23 cellular contexts compared by ENCODE assay signal in genomic region chr7:150562919-150563318, GRCh38. TPM values are rescaled to one million over a fixed set of nuclear protein-coding genes. Genes with fewer than 3 reads are reported as not detected.
DNase-seq lines count a peak whose midpoint lies in the region; ATAC-seq, FAIRE-seq and TF ChIP-seq lines count a peak whose summit lies in the region.
"Had no signal": no experiment of that assay in that cellular context is flagged by ENCODE, and none has a peak within 500 bp of the region (broad histone marks: within the 10 kb centered on the region; RNA-seq: fewer than 3 reads in every experiment).

No MANE protein-coding gene starts in this region.

- H3K27me3 Mint-ChIP-seq in activated CD4-positive, alpha-beta T cell treated with anti-CD3 and anti-CD28 coated beads for 36 hours: no peaks in the 10 kb centered on the region
- no peaks in the 10 kb centered on the region for H3K27me3 Mint-ChIP-seq in CD4-positive, alpha-beta T cell
- no peaks in the 10 kb centered on the region for H3K27me3 Mint-ChIP-seq in activated CD8-positive, alpha-beta T cell treated with anti-CD3 and anti-CD28 coated beads for 36 hours

- H3K79me2 ChIP-seq in endothelial cell of umbilical vein (ENCODE audit: control insufficient read depth, insufficient read depth, low read length): peaks cover 8% of the 10 kb centered on the region

- intact Hi-C loops in activated CD4-positive, alpha-beta T cell treated with anti-CD3 and anti-CD28 coated beads for 36 hours (cut with DNase I, micrococcal nuclease): loop anchor here in 1 of 2 experiments (10.0 kb wide), 1 partner anchor 782 kb away; the partner anchor contains the start of gene NUB1
- intact Hi-C loops in CD4-positive, alpha-beta T cell (cut with DNase I, micrococcal nuclease): no loop called here
- intact Hi-C loops in activated CD8-positive, alpha-beta T cell treated with anti-CD3 and anti-CD28 coated beads for 36 hours (cut with micrococcal nuclease): no loop called here
- intact Hi-C loops in endothelial cell of umbilical vein (cut with micrococcal nuclease): loop anchor here (1.0 to 10.0 kb wide), 9 partner anchors 23 to 422 kb away; partner anchors contain the start of genes GIMAP8 and ZNF775

- no peak overlapping the region for H3K4me3 ChIP-seq in endothelial cell of umbilical vein (replicated peaks in 1 of 3; ENCODE audit: insufficient read depth in 1 of 3, low read depth in 1 of 3, low read length in 3 of 3)
- H3K4me3 ChIP-seq: tibial nerve had no signal

- POLR2A ChIA-PET in activated CD4-positive, alpha-beta T cell treated with anti-CD3 and anti-CD28 coated beads for 36 hours (lab: Charles Lee): no interaction called here
- POLR2A ChIA-PET in CD4-positive, alpha-beta T cell (lab: Charles Lee): interaction anchor here (0.8 to 9.9 kb wide), 13 partner anchors 10 to 193 kb away, joined by 3 to 161 read pairs (median 4); partner anchors contain the start of genes GIMAP2, GIMAP6 and GIMAP8
- POLR2A ChIA-PET in activated CD8-positive, alpha-beta T cell treated with anti-CD3 and anti-CD28 coated beads for 36 hours (lab: Charles Lee): interaction anchor here (0.6 to 5.9 kb wide), 11 partner anchors 8 to 232 kb away, joined by 3 to 36 read pairs (median 4); partner anchors contain the start of genes GIMAP1, GIMAP5 and GIMAP8
- POLR2A ChIA-PET in endothelial cell of umbilical vein (lab: Charles Lee): interaction anchor here (0.9 to 1.0 kb wide), 2 partner anchors 67 to 112 kb away, joined by 3 read pairs; no protein-coding TSS in a partner anchor

- no peak for TF ChIP-seq POLR2A in endothelial cell of umbilical vein (IDR thresholded peaks at IDR 0.05; ENCODE audit: low read depth, low read length)

- no peak for TF ChIP-seq CTCF in CD4-positive, alpha-beta T cell (IDR thresholded peaks at IDR 0.05)
- TF ChIP-seq CTCF in activated CD8-positive, alpha-beta T cell treated with anti-CD3 and anti-CD28 coated beads for 36 hours (IDR thresholded peaks at IDR 0.05): no peak
- no peak for TF ChIP-seq CTCF in endothelial cell of umbilical vein (IDR thresholded peaks at IDR 0.05; ENCODE audit: extremely low read depth in 1 of 2, insufficient read depth in 1 of 2, low read depth in 1 of 2, low read length in 2 of 2)

- BruUV-seq in endothelial cell of umbilical vein (replicated peaks; lab: Mats Ljungman, UMichigan): no TSS peak

- peak; percentile 90 for FAIRE-seq in endothelial cell of umbilical vein (lab: Jason Lieb, UNC)
- FAIRE-seq: A204.1, H54 had no signal

- H2AFZ ChIP-seq in endothelial cell of umbilical vein (ENCODE audit: low read depth, low read length): no peak overlapping the region

- H3K27me3 ChIP-seq in CD4-positive, alpha-beta T cell (ENCODE audit: control insufficient read depth, insufficient read depth, low read length): no peaks in the 10 kb centered on the region
- no peaks in the 10 kb centered on the region for H3K27me3 ChIP-seq in endothelial cell of umbilical vein (ENCODE audit: control insufficient read depth in 2 of 2, insufficient read depth in 2 of 2, low read length in 2 of 2)
- H3K27me3 ChIP-seq: tibial nerve had no signal

- peak overlapping the region; percentile 99 for H3K27ac Mint-ChIP-seq in activated CD4-positive, alpha-beta T cell treated with anti-CD3 and anti-CD28 coated beads for 36 hours
- peak overlapping the region; percentile 88 for H3K27ac Mint-ChIP-seq in CD4-positive, alpha-beta T cell
- H3K27ac Mint-ChIP-seq in activated CD8-positive, alpha-beta T cell treated with anti-CD3 and anti-CD28 coated beads for 36 hours: peak overlapping the region; percentile 88
- H3K27ac Mint-ChIP-seq: mesothelial cell of epicardium, naive B cell had no signal

- H3K27ac ChIP-seq in CD4-positive, alpha-beta T cell (ENCODE audit: low read depth, low read length): peak overlapping the region; percentile 81
- peak overlapping the region; percentile 68 for H3K27ac ChIP-seq in endothelial cell of umbilical vein (ENCODE audit: insufficient read depth, low read depth, low read length)
- H3K27ac ChIP-seq: tibial nerve had no signal

- no peaks in the 10 kb centered on the region for H3K36me3 ChIP-seq in endothelial cell of umbilical vein (ENCODE audit: control insufficient read depth in 2 of 2, extremely low read depth in 1 of 2, insufficient read depth in 2 of 2, low read length in 2 of 2)
- H3K36me3 ChIP-seq: tibial nerve had no signal

- dilution Hi-C loops in endothelial cell of umbilical vein (cut with MboI; ENCODE audit: extremely low pct_ligation_motif_present, low sequenced_read_pairs): no loop called here

- no peak for ATAC-seq in activated CD4-positive, alpha-beta T cell treated with anti-CD3 and anti-CD28 coated beads for 36 hours
- ATAC-seq in CD4-positive, alpha-beta T cell (ENCODE audit: poor library complexity): no peak
- ATAC-seq in activated CD8-positive, alpha-beta T cell treated with anti-CD3 and anti-CD28 coated beads for 36 hours: no peak
- ATAC-seq in HG02759 (IDR thresholded peaks at IDR 0.05; ENCODE audit: unreplicated experiment) (no peak), GM18519 (IDR thresholded peaks at IDR 0.05; ENCODE audit: low FRiP score, unreplicated experiment) (no peak)
- ATAC-seq: SK-N-SH treated with all-trans-retinoic acid at 6 μM for 48 hours had no signal

- no peak for DNase-seq in activated CD4-positive, alpha-beta T cell treated with anti-CD3 and anti-CD28 coated beads for 36 hours
- DNase-seq in activated CD4-positive, alpha-beta T cell treated with anti-CD3 and anti-CD28 coated beads for 4 hours: no peak
- DNase-seq in CD4-positive, alpha-beta T cell: no peak
- no peak for DNase-seq in activated CD8-positive, alpha-beta T cell treated with anti-CD3 and anti-CD28 coated beads for 36 hours
- peak; percentile 68 for DNase-seq in endothelial cell of umbilical vein (ENCODE audit: low read depth, low spot score)
- no peak for DNase-seq in NCI-H345 (lab: John Stamatoyannopoulos, UW)
- DNase-seq: amygdala; effector CD8-positive, alpha-beta T cell; head of caudate nucleus; naive B cell; NCI-H1092 treated with DMSO at 0.1 percent for 48 hours; NCI-H1930; NCI-H524 treated with DMSO at 0.1 percent for 48 hours had no signal

- peaks cover 21% of the 10 kb centered on the region for H3K9me3 ChIP-seq in CD4-positive, alpha-beta T cell (ENCODE audit: control insufficient read depth, low read length)
- peaks cover 4% of the 10 kb centered on the region for H3K9me3 ChIP-seq in endothelial cell of umbilical vein (replicated peaks; ENCODE audit: control insufficient read depth, insufficient read depth, low read length)

- no peaks in the 10 kb centered on the region for H4K20me1 ChIP-seq in endothelial cell of umbilical vein (replicated peaks; ENCODE audit: control insufficient read depth, extremely low read depth, insufficient read depth, low read length)

- H3K4me2 ChIP-seq in endothelial cell of umbilical vein (ENCODE audit: insufficient read depth, low read length): peak overlapping the region; percentile 37

- H3K9me3 Mint-ChIP-seq in activated CD4-positive, alpha-beta T cell treated with anti-CD3 and anti-CD28 coated beads for 36 hours (ENCODE audit: low read depth): peaks cover 24% of the 10 kb centered on the region
- H3K9me3 Mint-ChIP-seq in CD4-positive, alpha-beta T cell: peaks cover 13% of the 10 kb centered on the region
- H3K9me3 Mint-ChIP-seq in activated CD8-positive, alpha-beta T cell treated with anti-CD3 and anti-CD28 coated beads for 36 hours: peaks cover 30% of the 10 kb centered on the region

- H3K9me1 ChIP-seq in endothelial cell of umbilical vein (replicated peaks; ENCODE audit: control insufficient read depth, extremely low read depth, insufficient read depth, low read length): no peaks in the 10 kb centered on the region

- peaks cover 68% of the 10 kb centered on the region for H3K4me1 Mint-ChIP-seq in activated CD4-positive, alpha-beta T cell treated with anti-CD3 and anti-CD28 coated beads for 36 hours
- peaks cover 90% of the 10 kb centered on the region for H3K4me1 Mint-ChIP-seq in CD4-positive, alpha-beta T cell (ENCODE audit: low read depth)
- peaks cover 74% of the 10 kb centered on the region for H3K4me1 Mint-ChIP-seq in activated CD8-positive, alpha-beta T cell treated with anti-CD3 and anti-CD28 coated beads for 36 hours (ENCODE audit: low read depth)
- H3K4me1 Mint-ChIP-seq: mesothelial cell of epicardium had no signal

- H3K9ac ChIP-seq in endothelial cell of umbilical vein (replicated peaks; ENCODE audit: extremely low read depth, insufficient read depth, low read length): peak overlapping the region; percentile 25

- peaks cover 37% of the 10 kb centered on the region for H3K4me1 ChIP-seq in endothelial cell of umbilical vein (ENCODE audit: control insufficient read depth, extremely low read depth, insufficient read depth, low read length)
- H3K4me1 ChIP-seq: tibial nerve had no signal

- CTCF ChIA-PET in activated CD4-positive, alpha-beta T cell treated with anti-CD3 and anti-CD28 coated beads for 36 hours (lab: Charles Lee): interaction anchor here (0.8 to 2.4 kb wide), 5 partner anchors 10 to 335 kb away, joined by 3 to 13 read pairs (median 5); partner anchors contain the start of gene GIMAP1
- CTCF ChIA-PET in CD4-positive, alpha-beta T cell (lab: Charles Lee): interaction anchor here (1.3 to 1.6 kb wide), 2 partner anchors 175 to 194 kb away, joined by 3 to 5 read pairs; partner anchors contain the start of gene GIMAP5
- CTCF ChIA-PET in activated CD8-positive, alpha-beta T cell treated with anti-CD3 and anti-CD28 coated beads for 36 hours (lab: Charles Lee): interaction anchor here (1.2 to 5.2 kb wide), 6 partner anchors 9 to 192 kb away, joined by 3 to 41 read pairs (median 6); partner anchors contain the start of gene GIMAP8
- CTCF ChIA-PET in endothelial cell of umbilical vein (lab: Charles Lee): interaction anchor here (1.0 to 2.0 kb wide), 7 partner anchors 10 to 216 kb away, joined by 3 to 8 read pairs (median 4); no protein-coding TSS in a partner anchor

- peak overlapping the region; percentile 61 for H3K4me3 Mint-ChIP-seq in activated CD4-positive, alpha-beta T cell treated with anti-CD3 and anti-CD28 coated beads for 36 hours
- peak overlapping the region; percentile 77 for H3K4me3 Mint-ChIP-seq in CD4-positive, alpha-beta T cell
- peak overlapping the region; percentile 55 for H3K4me3 Mint-ChIP-seq in activated CD8-positive, alpha-beta T cell treated with anti-CD3 and anti-CD28 coated beads for 36 hours
- H3K4me3 Mint-ChIP-seq: mesothelial cell of epicardium, naive B cell had no signal

- peaks cover 27% of the 10 kb centered on the region for H3K36me3 Mint-ChIP-seq in activated CD4-positive, alpha-beta T cell treated with anti-CD3 and anti-CD28 coated beads for 36 hours (ENCODE audit: low read depth)
- H3K36me3 Mint-ChIP-seq in CD4-positive, alpha-beta T cell (ENCODE audit: low read depth): peaks cover 77% of the 10 kb centered on the region
- H3K36me3 Mint-ChIP-seq in activated CD8-positive, alpha-beta T cell treated with anti-CD3 and anti-CD28 coated beads for 36 hours (ENCODE audit: low read depth): peaks cover 40% of the 10 kb centered on the region
- H3K36me3 Mint-ChIP-seq: mesothelial cell of epicardium, naive B cell had no signal

RNA-seq across cellular contexts. Expression of gene GIMAP4, which starts 4.3 kb away (rescaled TPM):
- total RNA-seq in activated CD4-positive, alpha-beta T cell treated with anti-CD3 and anti-CD28 coated beads for 36 hours: 100 to 1,000 TPM; 109 to 135 TPM
- total RNA-seq in CD4-positive, alpha-beta T cell: 10 to 100 TPM; 20.7 to 23.6 TPM
- 10 to 100 TPM; 88.3 to 97.8 TPM for total RNA-seq in activated CD8-positive, alpha-beta T cell treated with anti-CD3 and anti-CD28 coated beads for 36 hours
- total RNA-seq in endothelial cell of umbilical vein: 168 and 174 TPM in 2 replicates
- polyA plus RNA-seq in endothelial cell of umbilical vein: 38.6 and 56.6 TPM in 2 replicates
- polyA plus RNA-seq in endothelial cell of umbilical vein (2011; cell fraction: cytosol; rRNA removed): 88.4 and 95.0 TPM in 2 replicates
- polyA plus RNA-seq in endothelial cell of umbilical vein (2011; cell fraction: nucleus; rRNA removed): 45.2 and 49.1 TPM in 2 replicates
- polyA plus RNA-seq in endothelial cell of umbilical vein (2012): 180 and 200 TPM in 2 replicates
- 95.6 and 104 TPM in 2 replicates for polyA minus RNA-seq in endothelial cell of umbilical vein
- polyA minus RNA-seq in endothelial cell of umbilical vein (2011; cell fraction: cytosol; rRNA and poly(A)+ RNA removed): not detected
- polyA minus RNA-seq in endothelial cell of umbilical vein (2011; cell fraction: nucleus; rRNA and poly(A)+ RNA removed): 24.3 and 30.1 TPM in 2 replicates
- total RNA-seq: fibroblast of villous mesenchyme, mesothelial cell of epicardium, osteoblast had no signal

RNA-seq across cellular contexts. Expression of gene GIMAP7, which starts 48.2 kb away (rescaled TPM):
- total RNA-seq in activated CD4-positive, alpha-beta T cell treated with anti-CD3 and anti-CD28 coated beads for 36 hours: 10 to 100 TPM; 34.5 to 36.9 TPM
- total RNA-seq in CD4-positive, alpha-beta T cell: 10 to 100 TPM; 48.4 to 50.7 TPM
- total RNA-seq in activated CD8-positive, alpha-beta T cell treated with anti-CD3 and anti-CD28 coated beads for 36 hours: 10 to 100 TPM; 29.0 to 29.5 TPM
- 42.4 and 51.1 TPM in 2 replicates for total RNA-seq in endothelial cell of umbilical vein
- polyA plus RNA-seq in endothelial cell of umbilical vein: 37.9 and 43.4 TPM in 2 replicates
- polyA plus RNA-seq in endothelial cell of umbilical vein (2011; cell fraction: cytosol; rRNA removed): 73.8 and 77.7 TPM in 2 replicates
- 36.5 and 39.7 TPM in 2 replicates for polyA plus RNA-seq in endothelial cell of umbilical vein (2011; cell fraction: nucleus; rRNA removed)
- 41.9 and 44.3 TPM in 2 replicates for polyA plus RNA-seq in endothelial cell of umbilical vein (2012)
- 36.6 and 38.7 TPM in 2 replicates for polyA minus RNA-seq in endothelial cell of umbilical vein
- not detected for polyA minus RNA-seq in endothelial cell of umbilical vein (2011; cell fraction: cytosol; rRNA and poly(A)+ RNA removed)
- polyA minus RNA-seq in endothelial cell of umbilical vein (2011; cell fraction: nucleus; rRNA and poly(A)+ RNA removed): 9.5 and 14.5 TPM in 2 replicates
- total RNA-seq: fibroblast of villous mesenchyme, kidney epithelial cell, mesothelial cell of epicardium, osteoblast had no signal
